1 cellular context compared by ENCODE assay signal in genomic region chr2:24792874-24793751, GRCh38.
TF ChIP-seq lines count a peak whose summit lies in the region.

CENPO (plus strand) TSS chr2:24793425; CDS start chr2:24793920, 495 bp downstream.
A gene with protein sequence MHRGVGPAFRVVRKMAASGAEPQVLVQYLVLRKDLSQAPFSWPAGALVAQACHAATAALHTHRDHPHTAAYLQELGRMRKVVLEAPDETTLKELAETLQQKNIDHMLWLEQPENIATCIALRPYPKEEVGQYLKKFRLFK (minus strand): TSS chr2:24793391. CDS start chr2:24793377, 14 bp downstream.

TF ChIP-seq in WTC11, 78 proteins besides CTCF, POLR2A, EP300 and RAD21 (continued from another document and continues in another):
- TF ChIP-seq, protein P1, sequence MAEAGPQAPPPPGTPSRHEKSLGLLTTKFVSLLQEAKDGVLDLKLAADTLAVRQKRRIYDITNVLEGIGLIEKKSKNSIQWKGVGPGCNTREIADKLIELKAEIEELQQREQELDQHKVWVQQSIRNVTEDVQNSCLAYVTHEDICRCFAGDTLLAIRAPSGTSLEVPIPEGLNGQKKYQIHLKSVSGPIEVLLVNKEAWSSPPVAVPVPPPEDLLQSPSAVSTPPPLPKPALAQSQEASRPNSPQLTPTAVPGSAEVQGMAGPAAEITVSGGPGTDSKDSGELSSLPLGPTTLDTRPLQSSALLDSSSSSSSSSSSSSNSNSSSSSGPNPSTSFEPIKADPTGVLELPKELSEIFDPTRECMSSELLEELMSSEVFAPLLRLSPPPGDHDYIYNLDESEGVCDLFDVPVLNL (CRISPR knock-in tag; IDR thresholded peaks at IDR 0.05; ENCODE audit: borderline replicate concordance, low read depth), result peak; percentile 98
- no peak for TF ChIP-seq ZNF425 (CRISPR knock-in tag; conservative IDR thresholded peaks at IDR 0.05)
- TF ChIP-seq CREB1 (CRISPR knock-in tag; IDR thresholded peaks at IDR 0.05), result 0 out of 2 replicates have a peak, but pooled peaks have one; percentile 46
- TF ChIP-seq, protein P2, sequence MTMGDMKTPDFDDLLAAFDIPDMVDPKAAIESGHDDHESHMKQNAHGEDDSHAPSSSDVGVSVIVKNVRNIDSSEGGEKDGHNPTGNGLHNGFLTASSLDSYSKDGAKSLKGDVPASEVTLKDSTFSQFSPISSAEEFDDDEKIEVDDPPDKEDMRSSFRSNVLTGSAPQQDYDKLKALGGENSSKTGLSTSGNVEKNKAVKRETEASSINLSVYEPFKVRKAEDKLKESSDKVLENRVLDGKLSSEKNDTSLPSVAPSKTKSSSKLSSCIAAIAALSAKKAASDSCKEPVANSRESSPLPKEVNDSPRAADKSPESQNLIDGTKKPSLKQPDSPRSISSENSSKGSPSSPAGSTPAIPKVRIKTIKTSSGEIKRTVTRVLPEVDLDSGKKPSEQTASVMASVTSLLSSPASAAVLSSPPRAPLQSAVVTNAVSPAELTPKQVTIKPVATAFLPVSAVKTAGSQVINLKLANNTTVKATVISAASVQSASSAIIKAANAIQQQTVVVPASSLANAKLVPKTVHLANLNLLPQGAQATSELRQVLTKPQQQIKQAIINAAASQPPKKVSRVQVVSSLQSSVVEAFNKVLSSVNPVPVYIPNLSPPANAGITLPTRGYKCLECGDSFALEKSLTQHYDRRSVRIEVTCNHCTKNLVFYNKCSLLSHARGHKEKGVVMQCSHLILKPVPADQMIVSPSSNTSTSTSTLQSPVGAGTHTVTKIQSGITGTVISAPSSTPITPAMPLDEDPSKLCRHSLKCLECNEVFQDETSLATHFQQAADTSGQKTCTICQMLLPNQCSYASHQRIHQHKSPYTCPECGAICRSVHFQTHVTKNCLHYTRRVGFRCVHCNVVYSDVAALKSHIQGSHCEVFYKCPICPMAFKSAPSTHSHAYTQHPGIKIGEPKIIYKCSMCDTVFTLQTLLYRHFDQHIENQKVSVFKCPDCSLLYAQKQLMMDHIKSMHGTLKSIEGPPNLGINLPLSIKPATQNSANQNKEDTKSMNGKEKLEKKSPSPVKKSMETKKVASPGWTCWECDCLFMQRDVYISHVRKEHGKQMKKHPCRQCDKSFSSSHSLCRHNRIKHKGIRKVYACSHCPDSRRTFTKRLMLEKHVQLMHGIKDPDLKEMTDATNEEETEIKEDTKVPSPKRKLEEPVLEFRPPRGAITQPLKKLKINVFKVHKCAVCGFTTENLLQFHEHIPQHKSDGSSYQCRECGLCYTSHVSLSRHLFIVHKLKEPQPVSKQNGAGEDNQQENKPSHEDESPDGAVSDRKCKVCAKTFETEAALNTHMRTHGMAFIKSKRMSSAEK (CRISPR knock-in tag; IDR thresholded peaks at IDR 0.05; ENCODE audit: borderline replicate concordance), result 0 out of 2 replicates have a peak, but pooled peaks have one; percentile 27
- TF ChIP-seq ZNF423 (CRISPR knock-in tag; IDR thresholded peaks at IDR 0.05), result 0 out of 2 replicates have a peak, but pooled peaks have one; percentile 27
- no peak for TF ChIP-seq OVOL2 (CRISPR knock-in tag; IDR thresholded peaks at IDR 0.05; ENCODE audit: borderline replicate concordance)
- TF ChIP-seq JAZF1 (CRISPR knock-in tag; IDR thresholded peaks at IDR 0.05), result no peak
- peak; percentile 82 for TF ChIP-seq GABPB1 (CRISPR knock-in tag; IDR thresholded peaks at IDR 0.05)
- TF ChIP-seq IRF2 (CRISPR knock-in tag; IDR thresholded peaks at IDR 0.05; ENCODE audit: borderline replicate concordance, low read depth), result 0 out of 2 replicates have a peak, but pooled peaks have one; percentile 46
- TF ChIP-seq ATF1 (CRISPR knock-in tag; IDR thresholded peaks at IDR 0.05), result no peak
- peak; percentile 54; the same call in 1 of the 2 replicates for TF ChIP-seq ZNF671 (CRISPR knock-in tag; IDR thresholded peaks at IDR 0.05)
- no peak for TF ChIP-seq NFATC4 (CRISPR knock-in tag; IDR thresholded peaks at IDR 0.05)
- TF ChIP-seq, protein P3, sequence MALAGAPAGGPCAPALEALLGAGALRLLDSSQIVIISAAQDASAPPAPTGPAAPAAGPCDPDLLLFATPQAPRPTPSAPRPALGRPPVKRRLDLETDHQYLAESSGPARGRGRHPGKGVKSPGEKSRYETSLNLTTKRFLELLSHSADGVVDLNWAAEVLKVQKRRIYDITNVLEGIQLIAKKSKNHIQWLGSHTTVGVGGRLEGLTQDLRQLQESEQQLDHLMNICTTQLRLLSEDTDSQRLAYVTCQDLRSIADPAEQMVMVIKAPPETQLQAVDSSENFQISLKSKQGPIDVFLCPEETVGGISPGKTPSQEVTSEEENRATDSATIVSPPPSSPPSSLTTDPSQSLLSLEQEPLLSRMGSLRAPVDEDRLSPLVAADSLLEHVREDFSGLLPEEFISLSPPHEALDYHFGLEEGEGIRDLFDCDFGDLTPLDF (CRISPR knock-in tag; IDR thresholded peaks at IDR 0.05), result no peak
- peak; percentile 91 for TF ChIP-seq FOXP1 (CRISPR knock-in tag; IDR thresholded peaks at IDR 0.05; ENCODE audit: borderline replicate concordance)
- TF ChIP-seq ZNF263 (CRISPR knock-in tag; IDR thresholded peaks at IDR 0.05; ENCODE audit: low read depth), result no peak
- TF ChIP-seq, protein P4, sequence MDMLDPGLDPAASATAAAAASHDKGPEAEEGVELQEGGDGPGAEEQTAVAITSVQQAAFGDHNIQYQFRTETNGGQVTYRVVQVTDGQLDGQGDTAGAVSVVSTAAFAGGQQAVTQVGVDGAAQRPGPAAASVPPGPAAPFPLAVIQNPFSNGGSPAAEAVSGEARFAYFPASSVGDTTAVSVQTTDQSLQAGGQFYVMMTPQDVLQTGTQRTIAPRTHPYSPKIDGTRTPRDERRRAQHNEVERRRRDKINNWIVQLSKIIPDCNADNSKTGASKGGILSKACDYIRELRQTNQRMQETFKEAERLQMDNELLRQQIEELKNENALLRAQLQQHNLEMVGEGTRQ (CRISPR knock-in tag; IDR thresholded peaks at IDR 0.05), result peak; percentile 47; the same call in 1 of the 2 replicates
- TF ChIP-seq ZNF219 (CRISPR knock-in tag; IDR thresholded peaks at IDR 0.05; ENCODE audit: borderline replicate concordance), result no peak
- TF ChIP-seq, protein P5, sequence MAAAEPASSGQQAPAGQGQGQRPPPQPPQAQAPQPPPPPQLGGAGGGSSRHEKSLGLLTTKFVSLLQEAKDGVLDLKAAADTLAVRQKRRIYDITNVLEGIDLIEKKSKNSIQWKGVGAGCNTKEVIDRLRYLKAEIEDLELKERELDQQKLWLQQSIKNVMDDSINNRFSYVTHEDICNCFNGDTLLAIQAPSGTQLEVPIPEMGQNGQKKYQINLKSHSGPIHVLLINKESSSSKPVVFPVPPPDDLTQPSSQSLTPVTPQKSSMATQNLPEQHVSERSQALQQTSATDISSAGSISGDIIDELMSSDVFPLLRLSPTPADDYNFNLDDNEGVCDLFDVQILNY (CRISPR knock-in tag; IDR thresholded peaks at IDR 0.05), result peak; percentile 97
- TF ChIP-seq TCF7 (CRISPR knock-in tag; IDR thresholded peaks at IDR 0.05; ENCODE audit: low read depth), result no peak
- TF ChIP-seq RORB (CRISPR knock-in tag; IDR thresholded peaks at IDR 0.05), result no peak
- TF ChIP-seq SP1 (CRISPR knock-in tag; conservative IDR thresholded peaks at IDR 0.05), result peak; percentile 86
- 0 out of 2 replicates have a peak, but pooled peaks have one; percentile 48 for TF ChIP-seq ARID4B (CRISPR knock-in tag; IDR thresholded peaks at IDR 0.05; ENCODE audit: borderline replicate concordance)
- no peak for TF ChIP-seq CDX4 (CRISPR knock-in tag; IDR thresholded peaks at IDR 0.05; ENCODE audit: borderline replicate concordance)
- TF ChIP-seq FOXK1 (CRISPR knock-in tag; IDR thresholded peaks at IDR 0.05), result peak; percentile 77; the same call in 1 of the 2 replicates
- no peak for TF ChIP-seq SMAD4 (CRISPR knock-in tag; IDR thresholded peaks at IDR 0.05)
- TF ChIP-seq ZNF232 (CRISPR knock-in tag; IDR thresholded peaks at IDR 0.05), result peak; percentile 62; the same call in 1 of the 2 replicates
- TF ChIP-seq EMX1 (CRISPR knock-in tag; IDR thresholded peaks at IDR 0.05), result peak; percentile 49; the same call in 1 of the 2 replicates
- TF ChIP-seq NFYB (CRISPR knock-in tag; conservative IDR thresholded peaks at IDR 0.05; ENCODE audit: low read depth), result no peak
- TF ChIP-seq HMGXB4 (CRISPR knock-in tag; IDR thresholded peaks at IDR 0.05), result peak; percentile 71; the same call in 1 of the 2 replicates
- no peak for TF ChIP-seq ZNF138 (CRISPR knock-in tag; conservative IDR thresholded peaks at IDR 0.05)
- no peak for TF ChIP-seq CBFB (CRISPR knock-in tag; IDR thresholded peaks at IDR 0.05; ENCODE audit: low read depth)
- TF ChIP-seq, protein P6, sequence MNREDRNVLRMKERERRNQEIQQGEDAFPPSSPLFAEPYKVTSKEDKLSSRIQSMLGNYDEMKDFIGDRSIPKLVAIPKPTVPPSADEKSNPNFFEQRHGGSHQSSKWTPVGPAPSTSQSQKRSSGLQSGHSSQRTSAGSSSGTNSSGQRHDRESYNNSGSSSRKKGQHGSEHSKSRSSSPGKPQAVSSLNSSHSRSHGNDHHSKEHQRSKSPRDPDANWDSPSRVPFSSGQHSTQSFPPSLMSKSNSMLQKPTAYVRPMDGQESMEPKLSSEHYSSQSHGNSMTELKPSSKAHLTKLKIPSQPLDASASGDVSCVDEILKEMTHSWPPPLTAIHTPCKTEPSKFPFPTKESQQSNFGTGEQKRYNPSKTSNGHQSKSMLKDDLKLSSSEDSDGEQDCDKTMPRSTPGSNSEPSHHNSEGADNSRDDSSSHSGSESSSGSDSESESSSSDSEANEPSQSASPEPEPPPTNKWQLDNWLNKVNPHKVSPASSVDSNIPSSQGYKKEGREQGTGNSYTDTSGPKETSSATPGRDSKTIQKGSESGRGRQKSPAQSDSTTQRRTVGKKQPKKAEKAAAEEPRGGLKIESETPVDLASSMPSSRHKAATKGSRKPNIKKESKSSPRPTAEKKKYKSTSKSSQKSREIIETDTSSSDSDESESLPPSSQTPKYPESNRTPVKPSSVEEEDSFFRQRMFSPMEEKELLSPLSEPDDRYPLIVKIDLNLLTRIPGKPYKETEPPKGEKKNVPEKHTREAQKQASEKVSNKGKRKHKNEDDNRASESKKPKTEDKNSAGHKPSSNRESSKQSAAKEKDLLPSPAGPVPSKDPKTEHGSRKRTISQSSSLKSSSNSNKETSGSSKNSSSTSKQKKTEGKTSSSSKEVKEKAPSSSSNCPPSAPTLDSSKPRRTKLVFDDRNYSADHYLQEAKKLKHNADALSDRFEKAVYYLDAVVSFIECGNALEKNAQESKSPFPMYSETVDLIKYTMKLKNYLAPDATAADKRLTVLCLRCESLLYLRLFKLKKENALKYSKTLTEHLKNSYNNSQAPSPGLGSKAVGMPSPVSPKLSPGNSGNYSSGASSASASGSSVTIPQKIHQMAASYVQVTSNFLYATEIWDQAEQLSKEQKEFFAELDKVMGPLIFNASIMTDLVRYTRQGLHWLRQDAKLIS (CRISPR knock-in tag; IDR thresholded peaks at IDR 0.05; ENCODE audit: borderline replicate concordance), result no peak
